1 cellular context compared by ENCODE assay signal in the genomic region with DNA sequence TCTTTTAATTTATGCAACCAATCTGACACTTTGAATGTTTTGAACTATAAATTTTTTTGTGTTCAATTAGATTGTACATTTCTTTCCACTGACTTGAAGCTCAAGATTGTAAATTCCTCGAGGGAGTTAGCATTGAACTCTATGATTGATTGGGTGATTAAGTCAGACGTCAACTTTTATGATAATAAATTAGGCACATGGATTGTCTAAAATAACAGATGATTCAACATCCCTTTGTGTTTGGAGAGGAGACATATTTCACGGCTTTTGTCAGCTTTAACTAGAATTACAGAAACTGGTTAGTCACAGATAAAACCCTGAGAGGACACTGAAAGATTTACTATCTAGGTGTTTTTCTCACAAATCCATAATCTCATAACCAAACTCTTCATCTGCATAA.
TF ChIP-seq lines count a peak whose summit lies in the region.

No MANE protein-coding gene starts in this region.

TF ChIP-seq in K562, 482 proteins besides CTCF, POLR2A, EP300 and RAD21 (continued from another document and continues in another):
- TF ChIP-seq, protein P1, sequence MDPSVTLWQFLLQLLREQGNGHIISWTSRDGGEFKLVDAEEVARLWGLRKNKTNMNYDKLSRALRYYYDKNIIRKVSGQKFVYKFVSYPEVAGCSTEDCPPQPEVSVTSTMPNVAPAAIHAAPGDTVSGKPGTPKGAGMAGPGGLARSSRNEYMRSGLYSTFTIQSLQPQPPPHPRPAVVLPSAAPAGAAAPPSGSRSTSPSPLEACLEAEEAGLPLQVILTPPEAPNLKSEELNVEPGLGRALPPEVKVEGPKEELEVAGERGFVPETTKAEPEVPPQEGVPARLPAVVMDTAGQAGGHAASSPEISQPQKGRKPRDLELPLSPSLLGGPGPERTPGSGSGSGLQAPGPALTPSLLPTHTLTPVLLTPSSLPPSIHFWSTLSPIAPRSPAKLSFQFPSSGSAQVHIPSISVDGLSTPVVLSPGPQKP (CRISPR knock-in tag; IDR thresholded peaks at IDR 0.05): no peak
- TF ChIP-seq ZC3H4 (CRISPR knock-in tag; IDR thresholded peaks at IDR 0.05; ENCODE audit: borderline replicate concordance) (no peak), ZNF707 (CRISPR knock-in tag; conservative IDR thresholded peaks at IDR 0.05) (no peak), GATAD2B (IDR thresholded peaks at IDR 0.05; ENCODE audit: borderline replicate concordance) (no peak), SREBF1 (IDR thresholded peaks at IDR 0.05; ENCODE audit: borderline replicate concordance, low read depth, low read length) (no peak), NR4A1 (CRISPR knock-in tag; IDR thresholded peaks at IDR 0.05) (no peak), NR4A1 (tag; IDR thresholded peaks at IDR 0.05) (no peak), GTF2E2 (tag; IDR thresholded peaks at IDR 0.05) (no peak), RBM17 (IDR thresholded peaks at IDR 0.05; ENCODE audit: borderline replicate concordance, low read depth, low read length) (no peak), GTF2F1 (IDR thresholded peaks at IDR 0.05; ENCODE audit: low read depth, low read length) (no peak), JUN (IDR thresholded peaks at IDR 0.05; ENCODE audit: borderline replicate concordance, low read depth, low read length) (0 out of 2 replicates have a peak, but pooled peaks have one; percentile 27), JUN (CRISPR knock-in tag; IDR thresholded peaks at IDR 0.05; ENCODE audit: borderline replicate concordance) (no peak), TCF3 (CRISPR knock-in tag; IDR thresholded peaks at IDR 0.05) (peak; percentile 63), ZNF165 (CRISPR knock-in tag; IDR thresholded peaks at IDR 0.05; ENCODE audit: borderline replicate concordance) (no peak), RB1 (IDR thresholded peaks at IDR 0.05; ENCODE audit: low read depth) (no peak), MECOM (CRISPR knock-in tag; IDR thresholded peaks at IDR 0.05) (peak; percentile 79; the same call in 1 of the 2 replicates), DDX20 (tag; IDR thresholded peaks at IDR 0.05; ENCODE audit: low read depth) (no peak), SRSF9 (IDR thresholded peaks at IDR 0.05; ENCODE audit: borderline replicate concordance, low read depth, low read length) (no peak), ZNF668 (CRISPR knock-in tag; IDR thresholded peaks at IDR 0.05) (no peak), ESRRB (CRISPR knock-in tag; IDR thresholded peaks at IDR 0.05; ENCODE audit: borderline replicate concordance) (no peak), SPI1 (IDR thresholded peaks at IDR 0.05; ENCODE audit: borderline replicate concordance, low read depth, low read length) (no peak), TRIM28 (IDR thresholded peaks at IDR 0.05) (no peak), ZNF3 (CRISPR knock-in tag; IDR thresholded peaks at IDR 0.05) (no peak), DNMT1 (IDR thresholded peaks at IDR 0.05) (no peak), NUFIP1 (IDR thresholded peaks at IDR 0.05; ENCODE audit: partially characterized antibody) (no peak), FOSL1 (tag; conservative IDR thresholded peaks at IDR 0.05) (no peak; the same call in 1 of the 2 replicates), SMARCE1 (IDR thresholded peaks at IDR 0.05) (peak; percentile 73; the same call in 1 of the 2 replicates), ERF (CRISPR knock-in tag; IDR thresholded peaks at IDR 0.05) (no peak), ATF1 (CRISPR knock-in tag; IDR thresholded peaks at IDR 0.05) (no peak), ATF1 (tag; IDR thresholded peaks at IDR 0.05) (no peak), JUNB (CRISPR knock-in tag; conservative IDR thresholded peaks at IDR 0.05) (no peak), HDAC1 (IDR thresholded peaks at IDR 0.05) (peak in 1 of 2 experiments; percentile 54; a peak in 1 of 4 replicates), CBX2 (IDR thresholded peaks at IDR 0.05; ENCODE audit: insufficient read depth, low read length, poor library complexity, severe bottlenecking) (no peak), NBN (IDR thresholded peaks at IDR 0.05; ENCODE audit: low read depth) (no peak)
- TF ChIP-seq, protein P2, sequence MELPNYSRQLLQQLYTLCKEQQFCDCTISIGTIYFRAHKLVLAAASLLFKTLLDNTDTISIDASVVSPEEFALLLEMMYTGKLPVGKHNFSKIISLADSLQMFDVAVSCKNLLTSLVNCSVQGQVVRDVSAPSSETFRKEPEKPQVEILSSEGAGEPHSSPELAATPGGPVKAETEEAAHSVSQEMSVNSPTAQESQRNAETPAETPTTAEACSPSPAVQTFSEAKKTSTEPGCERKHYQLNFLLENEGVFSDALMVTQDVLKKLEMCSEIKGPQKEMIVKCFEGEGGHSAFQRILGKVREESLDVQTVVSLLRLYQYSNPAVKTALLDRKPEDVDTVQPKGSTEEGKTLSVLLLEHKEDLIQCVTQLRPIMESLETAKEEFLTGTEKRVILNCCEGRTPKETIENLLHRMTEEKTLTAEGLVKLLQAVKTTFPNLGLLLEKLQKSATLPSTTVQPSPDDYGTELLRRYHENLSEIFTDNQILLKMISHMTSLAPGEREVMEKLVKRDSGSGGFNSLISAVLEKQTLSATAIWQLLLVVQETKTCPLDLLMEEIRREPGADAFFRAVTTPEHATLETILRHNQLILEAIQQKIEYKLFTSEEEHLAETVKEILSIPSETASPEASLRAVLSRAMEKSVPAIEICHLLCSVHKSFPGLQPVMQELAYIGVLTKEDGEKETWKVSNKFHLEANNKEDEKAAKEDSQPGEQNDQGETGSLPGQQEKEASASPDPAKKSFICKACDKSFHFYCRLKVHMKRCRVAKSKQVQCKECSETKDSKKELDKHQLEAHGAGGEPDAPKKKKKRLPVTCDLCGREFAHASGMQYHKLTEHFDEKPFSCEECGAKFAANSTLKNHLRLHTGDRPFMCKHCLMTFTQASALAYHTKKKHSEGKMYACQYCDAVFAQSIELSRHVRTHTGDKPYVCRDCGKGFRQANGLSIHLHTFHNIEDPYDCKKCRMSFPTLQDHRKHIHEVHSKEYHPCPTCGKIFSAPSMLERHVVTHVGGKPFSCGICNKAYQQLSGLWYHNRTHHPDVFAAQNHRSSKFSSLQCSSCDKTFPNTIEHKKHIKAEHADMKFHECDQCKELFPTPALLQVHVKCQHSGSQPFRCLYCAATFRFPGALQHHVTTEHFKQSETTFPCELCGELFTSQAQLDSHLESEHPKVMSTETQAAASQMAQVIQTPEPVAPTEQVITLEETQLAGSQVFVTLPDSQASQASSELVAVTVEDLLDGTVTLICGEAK (IDR thresholded peaks at IDR 0.05): no peak
- TF ChIP-seq, protein P2 (CRISPR knock-in tag; IDR thresholded peaks at IDR 0.05): no peak
- TF ChIP-seq, protein P3, sequence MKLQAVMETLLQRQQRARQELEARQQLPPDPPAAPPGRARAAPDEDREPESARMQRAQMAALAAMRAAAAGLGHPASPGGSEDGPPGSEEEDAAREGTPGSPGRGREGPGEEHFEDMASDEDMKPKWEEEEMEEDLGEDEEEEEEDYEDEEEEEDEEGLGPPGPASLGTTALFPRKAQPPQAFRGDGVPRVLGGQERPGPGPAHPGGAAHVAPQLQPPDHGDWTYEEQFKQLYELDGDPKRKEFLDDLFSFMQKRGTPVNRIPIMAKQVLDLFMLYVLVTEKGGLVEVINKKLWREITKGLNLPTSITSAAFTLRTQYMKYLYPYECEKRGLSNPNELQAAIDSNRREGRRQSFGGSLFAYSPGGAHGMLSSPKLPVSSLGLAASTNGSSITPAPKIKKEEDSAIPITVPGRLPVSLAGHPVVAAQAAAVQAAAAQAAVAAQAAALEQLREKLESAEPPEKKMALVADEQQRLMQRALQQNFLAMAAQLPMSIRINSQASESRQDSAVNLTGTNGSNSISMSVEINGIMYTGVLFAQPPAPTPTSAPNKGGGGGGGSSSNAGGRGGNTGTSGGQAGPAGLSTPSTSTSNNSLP (IDR thresholded peaks at IDR 0.05; ENCODE audit: borderline replicate concordance, low read depth, low read length): peak; percentile 52; the same call in 1 of the 2 replicates
- TF ChIP-seq, protein P4, sequence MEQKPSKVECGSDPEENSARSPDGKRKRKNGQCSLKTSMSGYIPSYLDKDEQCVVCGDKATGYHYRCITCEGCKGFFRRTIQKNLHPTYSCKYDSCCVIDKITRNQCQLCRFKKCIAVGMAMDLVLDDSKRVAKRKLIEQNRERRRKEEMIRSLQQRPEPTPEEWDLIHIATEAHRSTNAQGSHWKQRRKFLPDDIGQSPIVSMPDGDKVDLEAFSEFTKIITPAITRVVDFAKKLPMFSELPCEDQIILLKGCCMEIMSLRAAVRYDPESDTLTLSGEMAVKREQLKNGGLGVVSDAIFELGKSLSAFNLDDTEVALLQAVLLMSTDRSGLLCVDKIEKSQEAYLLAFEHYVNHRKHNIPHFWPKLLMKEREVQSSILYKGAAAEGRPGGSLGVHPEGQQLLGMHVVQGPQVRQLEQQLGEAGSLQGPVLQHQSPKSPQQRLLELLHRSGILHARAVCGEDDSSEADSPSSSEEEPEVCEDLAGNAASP (IDR thresholded peaks at IDR 0.05): no peak
- TF ChIP-seq, protein P5, sequence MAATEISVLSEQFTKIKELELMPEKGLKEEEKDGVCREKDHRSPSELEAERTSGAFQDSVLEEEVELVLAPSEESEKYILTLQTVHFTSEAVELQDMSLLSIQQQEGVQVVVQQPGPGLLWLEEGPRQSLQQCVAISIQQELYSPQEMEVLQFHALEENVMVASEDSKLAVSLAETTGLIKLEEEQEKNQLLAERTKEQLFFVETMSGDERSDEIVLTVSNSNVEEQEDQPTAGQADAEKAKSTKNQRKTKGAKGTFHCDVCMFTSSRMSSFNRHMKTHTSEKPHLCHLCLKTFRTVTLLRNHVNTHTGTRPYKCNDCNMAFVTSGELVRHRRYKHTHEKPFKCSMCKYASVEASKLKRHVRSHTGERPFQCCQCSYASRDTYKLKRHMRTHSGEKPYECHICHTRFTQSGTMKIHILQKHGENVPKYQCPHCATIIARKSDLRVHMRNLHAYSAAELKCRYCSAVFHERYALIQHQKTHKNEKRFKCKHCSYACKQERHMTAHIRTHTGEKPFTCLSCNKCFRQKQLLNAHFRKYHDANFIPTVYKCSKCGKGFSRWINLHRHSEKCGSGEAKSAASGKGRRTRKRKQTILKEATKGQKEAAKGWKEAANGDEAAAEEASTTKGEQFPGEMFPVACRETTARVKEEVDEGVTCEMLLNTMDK (IDR thresholded peaks at IDR 0.05; ENCODE audit: borderline replicate concordance, insufficient read depth, low read depth, low read length, poor library complexity, severe bottlenecking): no peak
- TF ChIP-seq, protein P6, sequence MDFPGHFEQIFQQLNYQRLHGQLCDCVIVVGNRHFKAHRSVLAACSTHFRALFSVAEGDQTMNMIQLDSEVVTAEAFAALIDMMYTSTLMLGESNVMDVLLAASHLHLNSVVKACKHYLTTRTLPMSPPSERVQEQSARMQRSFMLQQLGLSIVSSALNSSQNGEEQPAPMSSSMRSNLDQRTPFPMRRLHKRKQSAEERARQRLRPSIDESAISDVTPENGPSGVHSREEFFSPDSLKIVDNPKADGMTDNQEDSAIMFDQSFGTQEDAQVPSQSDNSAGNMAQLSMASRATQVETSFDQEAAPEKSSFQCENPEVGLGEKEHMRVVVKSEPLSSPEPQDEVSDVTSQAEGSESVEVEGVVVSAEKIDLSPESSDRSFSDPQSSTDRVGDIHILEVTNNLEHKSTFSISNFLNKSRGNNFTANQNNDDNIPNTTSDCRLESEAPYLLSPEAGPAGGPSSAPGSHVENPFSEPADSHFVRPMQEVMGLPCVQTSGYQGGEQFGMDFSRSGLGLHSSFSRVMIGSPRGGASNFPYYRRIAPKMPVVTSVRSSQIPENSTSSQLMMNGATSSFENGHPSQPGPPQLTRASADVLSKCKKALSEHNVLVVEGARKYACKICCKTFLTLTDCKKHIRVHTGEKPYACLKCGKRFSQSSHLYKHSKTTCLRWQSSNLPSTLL (IDR thresholded peaks at IDR 0.05): no peak
- TF ChIP-seq, protein P7, sequence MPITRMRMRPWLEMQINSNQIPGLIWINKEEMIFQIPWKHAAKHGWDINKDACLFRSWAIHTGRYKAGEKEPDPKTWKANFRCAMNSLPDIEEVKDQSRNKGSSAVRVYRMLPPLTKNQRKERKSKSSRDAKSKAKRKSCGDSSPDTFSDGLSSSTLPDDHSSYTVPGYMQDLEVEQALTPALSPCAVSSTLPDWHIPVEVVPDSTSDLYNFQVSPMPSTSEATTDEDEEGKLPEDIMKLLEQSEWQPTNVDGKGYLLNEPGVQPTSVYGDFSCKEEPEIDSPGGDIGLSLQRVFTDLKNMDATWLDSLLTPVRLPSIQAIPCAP (CRISPR knock-in tag; IDR thresholded peaks at IDR 0.05; ENCODE audit: borderline replicate concordance): no peak
- TF ChIP-seq, protein P8, sequence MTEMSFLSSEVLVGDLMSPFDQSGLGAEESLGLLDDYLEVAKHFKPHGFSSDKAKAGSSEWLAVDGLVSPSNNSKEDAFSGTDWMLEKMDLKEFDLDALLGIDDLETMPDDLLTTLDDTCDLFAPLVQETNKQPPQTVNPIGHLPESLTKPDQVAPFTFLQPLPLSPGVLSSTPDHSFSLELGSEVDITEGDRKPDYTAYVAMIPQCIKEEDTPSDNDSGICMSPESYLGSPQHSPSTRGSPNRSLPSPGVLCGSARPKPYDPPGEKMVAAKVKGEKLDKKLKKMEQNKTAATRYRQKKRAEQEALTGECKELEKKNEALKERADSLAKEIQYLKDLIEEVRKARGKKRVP (CRISPR knock-in tag; IDR thresholded peaks at IDR 0.05): no peak
